In the genomic region with DNA sequence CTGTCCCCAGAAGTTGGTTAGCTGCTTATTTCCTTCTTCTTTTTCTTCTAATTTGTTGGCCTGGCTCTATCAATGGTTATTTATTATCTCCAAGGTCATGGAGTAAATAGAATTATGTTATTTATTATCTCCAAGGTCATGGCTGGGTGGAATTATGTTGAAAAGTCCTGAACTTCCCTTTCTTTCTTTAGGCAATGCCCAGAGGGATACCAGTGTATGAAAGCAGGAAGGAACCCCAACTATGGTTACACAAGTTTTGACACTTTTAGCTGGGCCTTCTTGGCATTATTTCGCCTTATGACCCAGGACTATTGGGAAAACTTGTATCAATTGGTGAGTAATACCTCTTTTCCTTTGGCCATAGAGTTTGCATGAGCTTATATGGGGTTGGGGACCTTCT, we compare ENCODE assay signal across 17 cellular contexts.
DNase-seq lines count a peak whose midpoint lies in the region; ATAC-seq and TF ChIP-seq lines count a peak whose summit lies in the region.
"Had no signal": no experiment of that assay in that cellular context is flagged by ENCODE, and none has a peak within 500 bp of the region (broad histone marks: within the 10 kb centered on the region; RNA-seq: fewer than 3 reads in every experiment).

No MANE protein-coding gene starts in this region.

- WGBS in aorta, 2 donors = 91 to 94% methylated on average over 1 of the region's 1 CpG

- H3K4me1 ChIP-seq in GM23338 (ENCODE audit: insufficient read depth) = no peaks in the 10 kb centered on the region
- peaks cover 48 to 62% of the 10 kb centered on the region in 2 experiments for H3K4me1 ChIP-seq in neutrophil (ENCODE audit: control insufficient read depth in 1 of 2, insufficient read depth in 1 of 2, low read depth in 1 of 2, low read length in 1 of 2)
- H3K4me1 ChIP-seq in aorta (ENCODE audit: control insufficient read depth in 1 of 2, insufficient read depth in 2 of 2, low read length in 2 of 2) = no peaks in the 10 kb centered on the region
- H3K4me1 ChIP-seq: HAP-1 had no signal

- H3K27me3 ChIP-seq in GM23338 (ENCODE audit: insufficient read depth) (no peaks in the 10 kb centered on the region), neutrophil (no peaks in the 10 kb centered on the region), aorta (ENCODE audit: control insufficient read depth in 1 of 2, insufficient read depth in 2 of 2, low read length in 1 of 2) (peaks cover 2% of the 10 kb centered on the region in 2 donors)

- H3K9me3 ChIP-seq in neutrophil (no peaks in the 10 kb centered on the region), aorta (ENCODE audit: control insufficient read depth, low read length) (no peaks in the 10 kb centered on the region)
- H3K9me3 ChIP-seq: HAP-1 had no signal

- no peaks in the 10 kb centered on the region for H3K9me2 ChIP-seq in GM23338 (ENCODE audit: insufficient read depth)

- no peaks in the 10 kb centered on the region for H3F3A ChIP-seq in GM23338 (replicated peaks; ENCODE audit: low read depth)

- H3K4me3 ChIP-seq in GM23338 (no peak overlapping the region), neutrophil (ENCODE audit: low read depth in 1 of 2, low read length in 1 of 2) (no peak overlapping the region), aorta (ENCODE audit: low read length in 2 of 2) (no peak overlapping the region)
- H3K4me3 ChIP-seq: HAP-1 had no signal

- no peak for TF ChIP-seq CTCF in GM23338 (conservative IDR thresholded peaks at IDR 0.05; ENCODE audit: low read depth in 2 of 2)
- TF ChIP-seq CTCF in neutrophil (IDR thresholded peaks at IDR 0.05) = no peak
- no peak for TF ChIP-seq CTCF in mesothelial cell of epicardium (IDR thresholded peaks at IDR 0.05; ENCODE audit: unreplicated experiment)

- H3K9me3 Mint-ChIP-seq in GM23338 = no peaks in the 10 kb centered on the region
- H3K9me3 Mint-ChIP-seq in mesothelial cell of epicardium = peaks cover 4% of the 10 kb centered on the region
- H3K9me3 Mint-ChIP-seq: CD4-positive, alpha-beta T cell; CD8-positive, alpha-beta memory T cell; HFFc6 had no signal

- H3K36me3 ChIP-seq in GM23338 (ENCODE audit: insufficient read depth) (peaks cover 17% of the 10 kb centered on the region), neutrophil (no peaks in the 10 kb centered on the region), aorta (ENCODE audit: control insufficient read depth in 1 of 2, insufficient read depth in 2 of 2, low read length in 1 of 2) (no peaks in the 10 kb centered on the region)
- H3K36me3 ChIP-seq: HAP-1 had no signal

- H3K4me3 Mint-ChIP-seq in GM23338 (no peak overlapping the region), mesothelial cell of epicardium (no peak overlapping the region)
- H3K4me3 Mint-ChIP-seq: CD4-positive, alpha-beta T cell; CD8-positive, alpha-beta memory T cell; HFFc6 had no signal

- no peak for ATAC-seq in GM23338
- no peak for ATAC-seq in aorta (ENCODE audit: low FRiP score)

- H4K20me1 ChIP-seq in GM23338 (replicated peaks; ENCODE audit: insufficient read depth) = no peaks in the 10 kb centered on the region

- H3K79me2 ChIP-seq in GM23338 (replicated peaks; ENCODE audit: insufficient read depth) = no peaks in the 10 kb centered on the region

- H3K27ac ChIP-seq in GM23338 (ENCODE audit: low read depth) (no peak overlapping the region), neutrophil (peak overlapping the region; percentile 70), aorta (ENCODE audit: low read depth in 1 of 2, low read length in 2 of 2) (no peak overlapping the region)
- H3K27ac ChIP-seq: 22Rv1, C4-2B had no signal

- H3K36me3 Mint-ChIP-seq in GM23338 (ENCODE audit: low read depth) (peaks cover 20% of the 10 kb centered on the region), mesothelial cell of epicardium (peaks cover 1% of the 10 kb centered on the region)

- DNase-seq in AML-193 (lab: John Stamatoyannopoulos, UW) (peak; percentile 35 to 42), GM23338 (ENCODE audit: low spot score) (no peak), aorta (no peak), DMS114 treated with DMSO at 0.1 percent for 48 hours (lab: John Stamatoyannopoulos, UW; ENCODE audit: unreplicated experiment) (no peak), mesothelial cell of epicardium (ENCODE audit: low spot score in 2 of 2, unreplicated experiment in 2 of 2) (no peak)
- DNase-seq: CD4-positive, alpha-beta T cell; CD8-positive, alpha-beta memory T cell; DMS 273 treated with DMSO at 0.1 percent for 48 hours; DMS53; DMS79 treated with DMSO at 0.1 percent for 48 hours; GF-D8; GOT3; HFFc6 had no signal

- H3K4me2 ChIP-seq in GM23338 = no peak overlapping the region

- H3K27ac Mint-ChIP-seq in GM23338 (0 out of 2 replicates have a peak overlapping the region, but pooled peaks have one; percentile 53), mesothelial cell of epicardium (no peak overlapping the region)
- H3K27ac Mint-ChIP-seq: CD4-positive, alpha-beta T cell; HFFc6 had no signal

- no peak overlapping the region for H2AFZ ChIP-seq in GM23338

- no peaks in the 10 kb centered on the region for H3K27me3 Mint-ChIP-seq in GM23338 (ENCODE audit: insufficient read depth, low read depth, poor library complexity)
- H3K27me3 Mint-ChIP-seq in mesothelial cell of epicardium (ENCODE audit: low read depth) = no peaks in the 10 kb centered on the region

- intact Hi-C loops in aorta (cut with DNase I) = no loop called here

- no peaks in the 10 kb centered on the region for H3K4me1 Mint-ChIP-seq in GM23338
- H3K4me1 Mint-ChIP-seq in mesothelial cell of epicardium = no peaks in the 10 kb centered on the region
- H3K4me1 Mint-ChIP-seq: CD8-positive, alpha-beta memory T cell had no signal

TF ChIP-seq in GM23338, 12 proteins besides CTCF, POLR2A, EP300 and RAD21 (continues in another document):
- no peak for TF ChIP-seq CREB1 (CRISPR knock-in tag; IDR thresholded peaks at IDR 0.05; ENCODE audit: low read depth)
- no peak for TF ChIP-seq NANOG (IDR thresholded peaks at IDR 0.05; ENCODE audit: borderline replicate concordance)
- no peak for TF ChIP-seq ZNF114 (CRISPR knock-in tag; IDR thresholded peaks at IDR 0.05)
- no peak for TF ChIP-seq EZH2phosphoT487 (IDR thresholded peaks at IDR 0.05; ENCODE audit: unreplicated experiment)
- no peak for TF ChIP-seq ZNF331 (CRISPR knock-in tag; IDR thresholded peaks at IDR 0.05; ENCODE audit: low read depth)
- no peak for TF ChIP-seq EZH2 (IDR thresholded peaks at IDR 0.05; ENCODE audit: low read depth, unreplicated experiment)
- TF ChIP-seq STAT1 (IDR thresholded peaks at IDR 0.05; ENCODE audit: unreplicated experiment) = no peak
- TF ChIP-seq JUNB (IDR thresholded peaks at IDR 0.05; ENCODE audit: unreplicated experiment) = no peak
- TF ChIP-seq, protein P1, sequence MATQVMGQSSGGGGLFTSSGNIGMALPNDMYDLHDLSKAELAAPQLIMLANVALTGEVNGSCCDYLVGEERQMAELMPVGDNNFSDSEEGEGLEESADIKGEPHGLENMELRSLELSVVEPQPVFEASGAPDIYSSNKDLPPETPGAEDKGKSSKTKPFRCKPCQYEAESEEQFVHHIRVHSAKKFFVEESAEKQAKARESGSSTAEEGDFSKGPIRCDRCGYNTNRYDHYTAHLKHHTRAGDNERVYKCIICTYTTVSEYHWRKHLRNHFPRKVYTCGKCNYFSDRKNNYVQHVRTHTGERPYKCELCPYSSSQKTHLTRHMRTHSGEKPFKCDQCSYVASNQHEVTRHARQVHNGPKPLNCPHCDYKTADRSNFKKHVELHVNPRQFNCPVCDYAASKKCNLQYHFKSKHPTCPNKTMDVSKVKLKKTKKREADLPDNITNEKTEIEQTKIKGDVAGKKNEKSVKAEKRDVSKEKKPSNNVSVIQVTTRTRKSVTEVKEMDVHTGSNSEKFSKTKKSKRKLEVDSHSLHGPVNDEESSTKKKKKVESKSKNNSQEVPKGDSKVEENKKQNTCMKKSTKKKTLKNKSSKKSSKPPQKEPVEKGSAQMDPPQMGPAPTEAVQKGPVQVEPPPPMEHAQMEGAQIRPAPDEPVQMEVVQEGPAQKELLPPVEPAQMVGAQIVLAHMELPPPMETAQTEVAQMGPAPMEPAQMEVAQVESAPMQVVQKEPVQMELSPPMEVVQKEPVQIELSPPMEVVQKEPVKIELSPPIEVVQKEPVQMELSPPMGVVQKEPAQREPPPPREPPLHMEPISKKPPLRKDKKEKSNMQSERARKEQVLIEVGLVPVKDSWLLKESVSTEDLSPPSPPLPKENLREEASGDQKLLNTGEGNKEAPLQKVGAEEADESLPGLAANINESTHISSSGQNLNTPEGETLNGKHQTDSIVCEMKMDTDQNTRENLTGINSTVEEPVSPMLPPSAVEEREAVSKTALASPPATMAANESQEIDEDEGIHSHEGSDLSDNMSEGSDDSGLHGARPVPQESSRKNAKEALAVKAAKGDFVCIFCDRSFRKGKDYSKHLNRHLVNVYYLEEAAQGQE (IDR thresholded peaks at IDR 0.05; ENCODE audit: unreplicated experiment) = no peak
- TF ChIP-seq POLR2AphosphoS5 (IDR thresholded peaks at IDR 0.05; ENCODE audit: low read depth) = no peak
- TF ChIP-seq, protein P2, sequence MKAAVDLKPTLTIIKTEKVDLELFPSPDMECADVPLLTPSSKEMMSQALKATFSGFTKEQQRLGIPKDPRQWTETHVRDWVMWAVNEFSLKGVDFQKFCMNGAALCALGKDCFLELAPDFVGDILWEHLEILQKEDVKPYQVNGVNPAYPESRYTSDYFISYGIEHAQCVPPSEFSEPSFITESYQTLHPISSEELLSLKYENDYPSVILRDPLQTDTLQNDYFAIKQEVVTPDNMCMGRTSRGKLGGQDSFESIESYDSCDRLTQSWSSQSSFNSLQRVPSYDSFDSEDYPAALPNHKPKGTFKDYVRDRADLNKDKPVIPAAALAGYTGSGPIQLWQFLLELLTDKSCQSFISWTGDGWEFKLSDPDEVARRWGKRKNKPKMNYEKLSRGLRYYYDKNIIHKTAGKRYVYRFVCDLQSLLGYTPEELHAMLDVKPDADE (IDR thresholded peaks at IDR 0.05) = no peak

Comparison
In these comparisons a context has a peak if more than half of its experiments do, and no peak if none do; other contexts are left out.
1. DNase-seq: peak in AML-193 (2 of 2); none in GM23338 (single experiment), aorta (0 of 2), DMS114 treated with DMSO at 0.1 percent for 48 hours (single experiment) and mesothelial cell of epicardium (0 of 2).